Comparison of ENCODE assay signal across 22 cellular contexts in genomic region chr18:10141559-10141958, GRCh38.
DNase-seq lines count a peak whose midpoint lies in the region; ATAC-seq, FAIRE-seq and TF ChIP-seq lines count a peak whose summit lies in the region.
"Had no signal": no experiment of that assay in that cellular context is flagged by ENCODE, and none has a peak within 500 bp of the region (broad histone marks: within the 10 kb centered on the region; RNA-seq: fewer than 3 reads in every experiment).

No MANE protein-coding gene starts in this region.

- H3K9me3 Mint-ChIP-seq in natural killer cell, result no peaks in the 10 kb centered on the region
- H3K9me3 Mint-ChIP-seq: activated CD4-positive, alpha-beta T cell treated with anti-CD3 and anti-CD28 coated beads, Interleukin-2, amount 10 ng/mL, durations not matched to agents 24 days and 14 days had no signal

- H4K20me1 ChIP-seq in PC-3 (ENCODE audit: low read length) (no peaks in the 10 kb centered on the region), HepG2 (ENCODE audit: insufficient read depth, low read length) (no peaks in the 10 kb centered on the region)

- H3K9ac ChIP-seq in PC-3 (ENCODE audit: low read length), result no peak overlapping the region
- H3K9ac ChIP-seq in HepG2 (ENCODE audit: insufficient read depth, low read depth, low read length), result no peak overlapping the region
- H3K9ac ChIP-seq in skeletal muscle satellite cell (ENCODE audit: low read depth, low read length), result no peak overlapping the region

- 11% methylated on average over 5 of the region's 7 CpGs for WGBS in HepG2 (ENCODE audit: low lambda C conversion rate)
- WGBS in testis, 2 donors, result 81 to 91% methylated on average over 7 of the region's 7 CpGs

- no peaks in the 10 kb centered on the region for H3K36me3 Mint-ChIP-seq in natural killer cell

- H2AFZ ChIP-seq in PC-3 (ENCODE audit: low read length) (no peak overlapping the region), HepG2 (ENCODE audit: low read length) (no peak overlapping the region)

- H3K79me2 ChIP-seq in PC-3 (ENCODE audit: low read length) (no peaks in the 10 kb centered on the region), HepG2 (ENCODE audit: insufficient read depth, low read length) (no peaks in the 10 kb centered on the region)

- H3K27ac Mint-ChIP-seq in natural killer cell, result no peak overlapping the region
- H3K27ac Mint-ChIP-seq: activated CD4-positive, alpha-beta T cell treated with anti-CD3 and anti-CD28 coated beads, Interleukin-2, amount 10 ng/mL, durations not matched to agents 24 days and 14 days had no signal

- ATAC-seq in PC-3, result no peak
- peak; percentile 20 for ATAC-seq in HepG2
- ATAC-seq in GM21390 (IDR thresholded peaks at IDR 0.05; ENCODE audit: unreplicated experiment), result no peak
- ATAC-seq in natural killer cell, result no peak

- intact Hi-C loops in PC-3 (cut with micrococcal nuclease) (no loop called here), HepG2 (cut with micrococcal nuclease; ENCODE audit: unreplicated experiment) (no loop called here), testis (cut with DNase I; ENCODE audit: low total_unique reads) (no loop called here), natural killer cell (cut with micrococcal nuclease) (no loop called here)

- FAIRE-seq in HepG2 (lab: Jason Lieb, UNC), result no peak
- FAIRE-seq: HTR-8/SVneo, keratinocyte, TTC549 had no signal

- H3K4me2 ChIP-seq in PC-3 (ENCODE audit: low read length), result peak overlapping the region; percentile 8; the same call in 1 of the 2 replicates
- H3K4me2 ChIP-seq in HepG2 (ENCODE audit: low read depth, low read length), result peak overlapping the region; percentile 65
- peak overlapping the region; percentile 47 for H3K4me2 ChIP-seq in skeletal muscle satellite cell (ENCODE audit: low read length)

- POLR2A ChIA-PET in PC-3 (lab: Charles Lee; ENCODE audit: unreplicated experiment) (no interaction called here), HepG2 (lab: Yijun Ruan, JAX) (no interaction called here)

- CTCF ChIA-PET in PC-3 (lab: Charles Lee), result no interaction called here
- CTCF ChIA-PET in HepG2 (lab: Yijun Ruan, JAX; ENCODE audit: low intra/inter-chr PET ratio, low total read pairs), result no interaction called here

- no peaks in the 10 kb centered on the region for H3K9me2 ChIP-seq in PC-3 (replicated peaks; ENCODE audit: low read length)

- TF ChIP-seq CTCF in PC-3 (conservative IDR thresholded peaks at IDR 0.05; ENCODE audit: low read depth, low read length) (no peak), HepG2 (CRISPR knock-in tag; IDR thresholded peaks at IDR 0.05) (no peak), testis (IDR thresholded peaks at IDR 0.05) (no peak), natural killer cell (IDR thresholded peaks at IDR 0.05) (no peak)

- peaks cover 0 to 6% of the 10 kb centered on the region in 2 donors for H3K4me1 Mint-ChIP-seq in natural killer cell

- H3F3A ChIP-seq in PC-3 (ENCODE audit: low read length, unreplicated experiment), result no peaks in the 10 kb centered on the region

- H3K27me3 ChIP-seq in PC-3 (ENCODE audit: low read length) (peaks cover 12% of the 10 kb centered on the region; the same call in 1 of the 2 replicates), HepG2 (ENCODE audit: control insufficient read depth in 1 of 2, insufficient read depth in 2 of 2, low read length in 2 of 2) (peaks cover 0 to 4% of the 10 kb centered on the region in 2 experiments; a peak in 3 of 5 replicates), skeletal muscle satellite cell (ENCODE audit: control insufficient read depth, insufficient read depth, low read length) (no peaks in the 10 kb centered on the region), testis (no peaks in the 10 kb centered on the region)

- H3K9me3 ChIP-seq in PC-3 (ENCODE audit: low read length) (no peaks in the 10 kb centered on the region), HepG2 (ENCODE audit: low read length) (no peaks in the 10 kb centered on the region), skeletal muscle satellite cell (replicated peaks; ENCODE audit: low read length) (no peaks in the 10 kb centered on the region), testis (no peaks in the 10 kb centered on the region)

- no peak for TF ChIP-seq RAD21 in HepG2 (CRISPR knock-in tag; IDR thresholded peaks at IDR 0.05)

- TF ChIP-seq POLR2A in HepG2 (IDR thresholded peaks at IDR 0.05; ENCODE audit: insufficient read depth in 1 of 2, low read depth in 2 of 2, low read length in 2 of 2), result no peak
- no peak for TF ChIP-seq POLR2A in testis (IDR thresholded peaks at IDR 0.05)

- no TSS peak for BruUV-seq in PC-3 (replicated peaks; lab: Mats Ljungman, UMichigan)
- BruUV-seq in HepG2 (replicated peaks; lab: Mats Ljungman, UMichigan), result no TSS peak

- H3K4me3 ChIP-seq in PC-3 (ENCODE audit: low read length) (no peak overlapping the region), HepG2 (replicated peaks in 1 of 3; ENCODE audit: insufficient read depth in 1 of 3, low read depth in 2 of 3, low read length in 3 of 3) (peak overlapping the region in 1 of 3 experiments; percentile 24; a peak in 2 of 6 replicates), skeletal muscle satellite cell (ENCODE audit: low read length) (peak overlapping the region; percentile 7), testis (no peak overlapping the region)

- in situ Hi-C loops in HepG2 (cut with HindIII; ENCODE audit: extremely low pct_ligation_motif_present, low pct_unique_long_range_greater_than_20kb), result no loop called here

- H3K4me1 ChIP-seq in PC-3 (ENCODE audit: insufficient read depth, low read length), result peaks cover 30% of the 10 kb centered on the region
- H3K4me1 ChIP-seq in HepG2 (ENCODE audit: insufficient read depth, low read length), result peaks cover 31% of the 10 kb centered on the region
- peaks cover 39% of the 10 kb centered on the region for H3K4me1 ChIP-seq in skeletal muscle satellite cell (ENCODE audit: control insufficient read depth, insufficient read depth, low read length)
- peaks cover 6% of the 10 kb centered on the region for H3K4me1 ChIP-seq in testis

- H3K27me3 Mint-ChIP-seq in natural killer cell (ENCODE audit: low read depth in 2 of 2), result peaks cover 0 to 8% of the 10 kb centered on the region in 2 donors

- DNase-seq in HT-29 (ENCODE audit: low spot score) (peak; percentile 34), PC-3 (no peak), HepG2 (ENCODE audit: low spot score) (no peak), testis (no peak), natural killer cell (no peak)
- no peak for DNase-seq in activated naive CD4-positive, alpha-beta T cell treated with anti-CD3 and anti-CD28 coated beads, Interleukin-2, amount 50 U/mL, for 16 hours
- DNase-seq: activated CD4-positive, alpha-beta T cell treated with anti-CD3 and anti-CD28 coated beads, Interleukin-2, amount 10 ng/mL, durations not matched to agents 24 days and 14 days; activated CD8-positive, alpha-beta memory T cell treated with anti-CD3 and anti-CD28 coated beads, Interleukin-2, amount 50 U/mL, for 4 hours; activated effector memory CD4-positive, alpha-beta T cell treated with Interleukin-2 at 50 U/mL for 16 hours; AML-193; central memory CD4-positive, alpha-beta T cell; effector memory CD4-positive, alpha-beta T cell; NCI-H187; NCI-H345; NK-92 treated with Interleukin-12 subunit alpha and Interleukin-12 subunit beta, amount 100 ng/mL, for 24 hours; stimulated activated CD4-positive, alpha-beta T cell treated with anti-CD3 and anti-CD28 coated beads, Interleukin-4, amount 100 ng/mL, for 4 hours; substantia nigra had no signal

- no peaks in the 10 kb centered on the region for H3K36me3 ChIP-seq in PC-3 (ENCODE audit: low read depth, low read length)
- no peaks in the 10 kb centered on the region for H3K36me3 ChIP-seq in HepG2 (replicated peaks in 1 of 2; ENCODE audit: control insufficient read depth in 1 of 2, insufficient read depth in 2 of 2, low read length in 2 of 2)
- H3K36me3 ChIP-seq in skeletal muscle satellite cell (ENCODE audit: insufficient read depth, low read length), result no peaks in the 10 kb centered on the region
- no peaks in the 10 kb centered on the region for H3K36me3 ChIP-seq in testis (ENCODE audit: low read depth, missing control alignments)

- H3K27ac ChIP-seq in PC-3 (ENCODE audit: low read length), result peak overlapping the region; percentile 88
- H3K27ac ChIP-seq in HepG2 (ENCODE audit: extremely low read length, insufficient read depth, low read length), result no peak overlapping the region
- no peak overlapping the region for H3K27ac ChIP-seq in testis

- TF ChIP-seq EP300 in HepG2 (IDR thresholded peaks at IDR 0.05; ENCODE audit: low read depth in 2 of 2, low read length in 2 of 2) (no peak), HepG2 (CRISPR knock-in tag; IDR thresholded peaks at IDR 0.05; ENCODE audit: borderline replicate concordance) (no peak)

- H3K4me3 Mint-ChIP-seq in natural killer cell, result no peak overlapping the region
- H3K4me3 Mint-ChIP-seq: activated CD4-positive, alpha-beta T cell treated with anti-CD3 and anti-CD28 coated beads, Interleukin-2, amount 10 ng/mL, durations not matched to agents 24 days and 14 days had no signal

TF ChIP-seq in HepG2, 621 proteins besides CTCF, POLR2A, EP300 and RAD21 (continues in another document):
- TF ChIP-seq ZNF205 (CRISPR knock-in tag; IDR thresholded peaks at IDR 0.05), result no peak
- TF ChIP-seq MEIS2 (CRISPR knock-in tag; IDR thresholded peaks at IDR 0.05), result no peak
- no peak for TF ChIP-seq ZFP36L1 (CRISPR knock-in tag; IDR thresholded peaks at IDR 0.05)
- no peak for TF ChIP-seq ZNF776 (CRISPR knock-in tag; IDR thresholded peaks at IDR 0.05)
- no peak for TF ChIP-seq ZBTB26 (CRISPR knock-in tag; IDR thresholded peaks at IDR 0.05; ENCODE audit: borderline replicate concordance)

Comparison
In these comparisons a context has a peak if more than half of its experiments do, and no peak if none do; other contexts are left out.
1. H3K4me2 ChIP-seq: peak in every context shown above with its lines; median percentile 65 in HepG2; 47 in skeletal muscle satellite cell; 8 in PC-3.